In the genomic region with DNA sequence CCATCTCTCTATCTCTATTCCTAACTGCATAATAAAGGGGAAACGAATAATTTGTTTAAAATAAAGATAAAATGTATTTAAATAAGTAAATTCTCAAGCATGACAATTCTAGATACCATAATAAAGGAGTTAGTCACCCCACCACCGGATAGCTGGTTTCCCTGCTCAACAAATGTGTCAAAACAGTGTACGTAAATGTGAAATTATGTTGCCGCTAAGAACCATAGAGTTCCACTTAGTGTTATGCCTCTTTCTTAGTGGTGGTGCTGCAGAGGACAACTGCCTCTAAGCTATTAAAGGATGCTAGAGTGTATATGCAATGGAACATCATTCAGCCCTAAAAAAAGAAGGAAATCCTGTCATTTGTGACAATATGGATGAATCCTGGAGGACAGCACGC, we compare ENCODE assay signal across 1 cellular context.
A peak's percentile ranks its signal among the peaks of the same experiment; 100 is the strongest.
TF ChIP-seq lines count a peak whose summit lies in the region.

No MANE protein-coding gene starts in this region.

TF ChIP-seq in K562, 482 proteins besides CTCF, POLR2A, EP300 and RAD21:
- TF ChIP-seq CBX8 (IDR thresholded peaks at IDR 0.05; ENCODE audit: borderline replicate concordance, extremely low read depth, low read depth, low read length, poor library complexity, severe bottlenecking) (peak; percentile 89), ZNF75A (CRISPR knock-in tag; IDR thresholded peaks at IDR 0.05) (no peak)
